ENCODE assay signal across 21 cellular contexts in genomic region chr2:126979039-126979438, GRCh38.
"Had no signal": no experiment of that assay in that cellular context is flagged by ENCODE, and none has a peak within 500 bp of the region (broad histone marks: within the 10 kb centered on the region; RNA-seq: fewer than 3 reads in every experiment).

No MANE protein-coding gene starts in this region.

- DNase-seq: IMR-90; Kasumi-1; MM.1S; NCI-H1105; NCI-H1417; NCI-H1436 treated with DMSO at 0.1 percent for 48 hours; NCI-H1694; NCI-H187 treated with DMSO at 0.1 percent for 48 hours; NCI-H2029 treated with DMSO at 0.1 percent for 48 hours; NCI-H2171 treated with DMSO at 0.1 percent for 48 hours; NCI-H526; NCI-H82; NK-92 treated with Interleukin-12 subunit alpha and Interleukin-12 subunit beta, amount 100 ng/mL, for 24 hours; PC-3; SHP77; SK-N-SH; SW 1271; T-cell had no signal

- H3K27ac ChIP-seq: KMS-11, RWPE1 had no signal

- FAIRE-seq: HepG2 had no signal
